ENCODE assay signal across 12 cellular contexts in genomic region chr7:137717811-137718271, GRCh38.
DNase-seq lines count a peak whose midpoint lies in the region; ATAC-seq and TF ChIP-seq lines count a peak whose summit lies in the region.
"Had no signal": no experiment of that assay in that cellular context is flagged by ENCODE, and none has a peak within 500 bp of the region (broad histone marks: within the 10 kb centered on the region; RNA-seq: fewer than 3 reads in every experiment).

No MANE protein-coding gene starts in this region.

- no peak for TF ChIP-seq EP300 in transverse colon (IDR thresholded peaks at IDR 0.05; ENCODE audit: low read depth)

- no peaks in the 10 kb centered on the region for H3K36me3 ChIP-seq in transverse colon
- H3K36me3 ChIP-seq: BE2C, pancreas had no signal

- intact Hi-C loops in left ventricle myocardium superior (cut with micrococcal nuclease) = no loop called here
- intact Hi-C loops in Right ventricle myocardium superior (cut with DNase I) = no loop called here
- intact Hi-C loops in transverse colon (cut with DNase I; ENCODE audit: low total_unique reads) = no loop called here

- 40 to 69% methylated on average over 1 to 7 of the region's 7 CpGs for WGBS in transverse colon (ENCODE audit: low coverage in 1 of 2), 2 donors

- DNase-seq in left ventricle myocardium superior (no peak), Right ventricle myocardium superior (no peak), astrocyte of the hippocampus (ENCODE audit: low read depth, low spot score) (peak; percentile 73), iPS DF 4.7 (ENCODE audit: extremely low read depth, low spot score) (peak; percentile 11), epidermal melanocyte (ENCODE audit: insufficient read length, low spot score) (no peak), transverse colon (no peak), NCI-H1417 (lab: John Stamatoyannopoulos, UW) (no peak)
- DNase-seq in effector CD4-positive, alpha-beta T cell = no peak
- DNase-seq: activated T-cell treated with anti-CD3 and anti-CD28 coated beads for 4 hours, BE2C, pancreas had no signal

- no peaks in the 10 kb centered on the region for H3K27me3 ChIP-seq in transverse colon
- H3K27me3 ChIP-seq: BE2C had no signal

- ATAC-seq in left ventricle myocardium superior = peak; percentile 20
- no peak for ATAC-seq in Right ventricle myocardium superior (ENCODE audit: poor library complexity)
- ATAC-seq: pancreas had no signal

- H3K9me3 ChIP-seq in transverse colon = no peaks in the 10 kb centered on the region
- H3K9me3 ChIP-seq: BE2C, pancreas had no signal

- in situ Hi-C loops in transverse colon (cut with MboI; ENCODE audit: low pct_ligation_motif_present in 1 of 4, low pct_unique_long_range_greater_than_20kb in 1 of 4, low sequenced_read_pairs in 3 of 4) = no loop called here

- H3K27ac ChIP-seq in transverse colon = no peak overlapping the region
- H3K27ac ChIP-seq: coronary artery, pancreas had no signal

- no peak for TF ChIP-seq POLR2A in transverse colon (IDR thresholded peaks at IDR 0.05)

- no peak for TF ChIP-seq CTCF in transverse colon (IDR thresholded peaks at IDR 0.05)

- H3K4me3 ChIP-seq in transverse colon = no peak overlapping the region
- H3K4me3 ChIP-seq: coronary artery, pancreas had no signal

- no peaks in the 10 kb centered on the region for H3K4me1 ChIP-seq in transverse colon
- H3K4me1 ChIP-seq: pancreas had no signal

Comparison
In these comparisons a context has a peak if more than half of its experiments do, and no peak if none do; other contexts are left out.
1. DNase-seq: peak in astrocyte of the hippocampus (single experiment) and iPS DF 4.7 (single experiment); none in left ventricle myocardium superior (single experiment), Right ventricle myocardium superior (single experiment), epidermal melanocyte (single experiment), effector CD4-positive, alpha-beta T cell (single experiment), transverse colon (single experiment) and NCI-H1417 (0 of 3).